ENCODE assay signal across 1 cellular context in the genomic region with DNA sequence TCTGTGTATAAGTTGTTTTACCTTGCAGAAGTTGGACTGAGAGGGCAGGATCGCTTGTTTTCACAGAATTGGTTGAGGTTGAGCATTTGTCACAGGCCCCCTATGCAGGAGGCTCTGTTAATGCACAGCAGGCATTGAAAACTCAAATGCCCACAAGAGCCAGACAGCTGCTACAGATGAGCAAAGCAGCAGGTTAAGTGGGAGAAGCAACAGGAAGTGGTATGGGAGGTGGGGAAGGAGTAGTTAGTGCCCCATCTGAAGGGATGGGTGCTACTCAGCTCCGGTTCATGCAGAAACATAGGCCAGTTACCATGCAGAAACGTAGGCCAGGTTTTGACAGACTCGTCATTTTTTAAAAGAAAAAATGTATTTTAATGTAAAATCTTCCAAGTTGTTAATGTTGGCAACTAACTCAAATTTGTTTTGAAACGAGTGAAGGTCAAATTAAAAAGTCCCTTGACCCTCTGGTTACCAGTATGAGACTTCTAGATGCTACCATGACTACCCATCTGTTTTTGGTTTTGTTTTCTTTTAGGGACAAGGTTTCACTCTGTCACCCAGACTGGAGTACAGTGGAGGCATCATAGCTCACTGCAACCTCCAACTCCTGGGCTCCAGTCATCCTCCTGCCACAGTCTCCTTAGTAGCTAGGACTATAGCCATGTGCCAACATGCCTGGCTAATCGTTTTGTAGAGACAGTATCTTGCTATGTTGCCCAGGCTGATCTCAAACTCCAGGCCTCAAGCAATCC.
TF ChIP-seq lines count a peak whose summit lies in the region.

No MANE protein-coding gene starts in this region.

TF ChIP-seq in GM23338, 12 proteins besides CTCF, POLR2A, EP300 and RAD21 (continued from another document):
- TF ChIP-seq, protein P1, sequence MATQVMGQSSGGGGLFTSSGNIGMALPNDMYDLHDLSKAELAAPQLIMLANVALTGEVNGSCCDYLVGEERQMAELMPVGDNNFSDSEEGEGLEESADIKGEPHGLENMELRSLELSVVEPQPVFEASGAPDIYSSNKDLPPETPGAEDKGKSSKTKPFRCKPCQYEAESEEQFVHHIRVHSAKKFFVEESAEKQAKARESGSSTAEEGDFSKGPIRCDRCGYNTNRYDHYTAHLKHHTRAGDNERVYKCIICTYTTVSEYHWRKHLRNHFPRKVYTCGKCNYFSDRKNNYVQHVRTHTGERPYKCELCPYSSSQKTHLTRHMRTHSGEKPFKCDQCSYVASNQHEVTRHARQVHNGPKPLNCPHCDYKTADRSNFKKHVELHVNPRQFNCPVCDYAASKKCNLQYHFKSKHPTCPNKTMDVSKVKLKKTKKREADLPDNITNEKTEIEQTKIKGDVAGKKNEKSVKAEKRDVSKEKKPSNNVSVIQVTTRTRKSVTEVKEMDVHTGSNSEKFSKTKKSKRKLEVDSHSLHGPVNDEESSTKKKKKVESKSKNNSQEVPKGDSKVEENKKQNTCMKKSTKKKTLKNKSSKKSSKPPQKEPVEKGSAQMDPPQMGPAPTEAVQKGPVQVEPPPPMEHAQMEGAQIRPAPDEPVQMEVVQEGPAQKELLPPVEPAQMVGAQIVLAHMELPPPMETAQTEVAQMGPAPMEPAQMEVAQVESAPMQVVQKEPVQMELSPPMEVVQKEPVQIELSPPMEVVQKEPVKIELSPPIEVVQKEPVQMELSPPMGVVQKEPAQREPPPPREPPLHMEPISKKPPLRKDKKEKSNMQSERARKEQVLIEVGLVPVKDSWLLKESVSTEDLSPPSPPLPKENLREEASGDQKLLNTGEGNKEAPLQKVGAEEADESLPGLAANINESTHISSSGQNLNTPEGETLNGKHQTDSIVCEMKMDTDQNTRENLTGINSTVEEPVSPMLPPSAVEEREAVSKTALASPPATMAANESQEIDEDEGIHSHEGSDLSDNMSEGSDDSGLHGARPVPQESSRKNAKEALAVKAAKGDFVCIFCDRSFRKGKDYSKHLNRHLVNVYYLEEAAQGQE (IDR thresholded peaks at IDR 0.05; ENCODE audit: unreplicated experiment), result no peak
- TF ChIP-seq EZH2phosphoT487 (IDR thresholded peaks at IDR 0.05; ENCODE audit: unreplicated experiment) (no peak), CREB1 (CRISPR knock-in tag; IDR thresholded peaks at IDR 0.05; ENCODE audit: low read depth) (no peak), STAT1 (IDR thresholded peaks at IDR 0.05; ENCODE audit: unreplicated experiment) (no peak), ZNF114 (CRISPR knock-in tag; IDR thresholded peaks at IDR 0.05) (no peak), NANOG (IDR thresholded peaks at IDR 0.05; ENCODE audit: borderline replicate concordance) (no peak), JUNB (IDR thresholded peaks at IDR 0.05; ENCODE audit: unreplicated experiment) (no peak)
- TF ChIP-seq, protein P2, sequence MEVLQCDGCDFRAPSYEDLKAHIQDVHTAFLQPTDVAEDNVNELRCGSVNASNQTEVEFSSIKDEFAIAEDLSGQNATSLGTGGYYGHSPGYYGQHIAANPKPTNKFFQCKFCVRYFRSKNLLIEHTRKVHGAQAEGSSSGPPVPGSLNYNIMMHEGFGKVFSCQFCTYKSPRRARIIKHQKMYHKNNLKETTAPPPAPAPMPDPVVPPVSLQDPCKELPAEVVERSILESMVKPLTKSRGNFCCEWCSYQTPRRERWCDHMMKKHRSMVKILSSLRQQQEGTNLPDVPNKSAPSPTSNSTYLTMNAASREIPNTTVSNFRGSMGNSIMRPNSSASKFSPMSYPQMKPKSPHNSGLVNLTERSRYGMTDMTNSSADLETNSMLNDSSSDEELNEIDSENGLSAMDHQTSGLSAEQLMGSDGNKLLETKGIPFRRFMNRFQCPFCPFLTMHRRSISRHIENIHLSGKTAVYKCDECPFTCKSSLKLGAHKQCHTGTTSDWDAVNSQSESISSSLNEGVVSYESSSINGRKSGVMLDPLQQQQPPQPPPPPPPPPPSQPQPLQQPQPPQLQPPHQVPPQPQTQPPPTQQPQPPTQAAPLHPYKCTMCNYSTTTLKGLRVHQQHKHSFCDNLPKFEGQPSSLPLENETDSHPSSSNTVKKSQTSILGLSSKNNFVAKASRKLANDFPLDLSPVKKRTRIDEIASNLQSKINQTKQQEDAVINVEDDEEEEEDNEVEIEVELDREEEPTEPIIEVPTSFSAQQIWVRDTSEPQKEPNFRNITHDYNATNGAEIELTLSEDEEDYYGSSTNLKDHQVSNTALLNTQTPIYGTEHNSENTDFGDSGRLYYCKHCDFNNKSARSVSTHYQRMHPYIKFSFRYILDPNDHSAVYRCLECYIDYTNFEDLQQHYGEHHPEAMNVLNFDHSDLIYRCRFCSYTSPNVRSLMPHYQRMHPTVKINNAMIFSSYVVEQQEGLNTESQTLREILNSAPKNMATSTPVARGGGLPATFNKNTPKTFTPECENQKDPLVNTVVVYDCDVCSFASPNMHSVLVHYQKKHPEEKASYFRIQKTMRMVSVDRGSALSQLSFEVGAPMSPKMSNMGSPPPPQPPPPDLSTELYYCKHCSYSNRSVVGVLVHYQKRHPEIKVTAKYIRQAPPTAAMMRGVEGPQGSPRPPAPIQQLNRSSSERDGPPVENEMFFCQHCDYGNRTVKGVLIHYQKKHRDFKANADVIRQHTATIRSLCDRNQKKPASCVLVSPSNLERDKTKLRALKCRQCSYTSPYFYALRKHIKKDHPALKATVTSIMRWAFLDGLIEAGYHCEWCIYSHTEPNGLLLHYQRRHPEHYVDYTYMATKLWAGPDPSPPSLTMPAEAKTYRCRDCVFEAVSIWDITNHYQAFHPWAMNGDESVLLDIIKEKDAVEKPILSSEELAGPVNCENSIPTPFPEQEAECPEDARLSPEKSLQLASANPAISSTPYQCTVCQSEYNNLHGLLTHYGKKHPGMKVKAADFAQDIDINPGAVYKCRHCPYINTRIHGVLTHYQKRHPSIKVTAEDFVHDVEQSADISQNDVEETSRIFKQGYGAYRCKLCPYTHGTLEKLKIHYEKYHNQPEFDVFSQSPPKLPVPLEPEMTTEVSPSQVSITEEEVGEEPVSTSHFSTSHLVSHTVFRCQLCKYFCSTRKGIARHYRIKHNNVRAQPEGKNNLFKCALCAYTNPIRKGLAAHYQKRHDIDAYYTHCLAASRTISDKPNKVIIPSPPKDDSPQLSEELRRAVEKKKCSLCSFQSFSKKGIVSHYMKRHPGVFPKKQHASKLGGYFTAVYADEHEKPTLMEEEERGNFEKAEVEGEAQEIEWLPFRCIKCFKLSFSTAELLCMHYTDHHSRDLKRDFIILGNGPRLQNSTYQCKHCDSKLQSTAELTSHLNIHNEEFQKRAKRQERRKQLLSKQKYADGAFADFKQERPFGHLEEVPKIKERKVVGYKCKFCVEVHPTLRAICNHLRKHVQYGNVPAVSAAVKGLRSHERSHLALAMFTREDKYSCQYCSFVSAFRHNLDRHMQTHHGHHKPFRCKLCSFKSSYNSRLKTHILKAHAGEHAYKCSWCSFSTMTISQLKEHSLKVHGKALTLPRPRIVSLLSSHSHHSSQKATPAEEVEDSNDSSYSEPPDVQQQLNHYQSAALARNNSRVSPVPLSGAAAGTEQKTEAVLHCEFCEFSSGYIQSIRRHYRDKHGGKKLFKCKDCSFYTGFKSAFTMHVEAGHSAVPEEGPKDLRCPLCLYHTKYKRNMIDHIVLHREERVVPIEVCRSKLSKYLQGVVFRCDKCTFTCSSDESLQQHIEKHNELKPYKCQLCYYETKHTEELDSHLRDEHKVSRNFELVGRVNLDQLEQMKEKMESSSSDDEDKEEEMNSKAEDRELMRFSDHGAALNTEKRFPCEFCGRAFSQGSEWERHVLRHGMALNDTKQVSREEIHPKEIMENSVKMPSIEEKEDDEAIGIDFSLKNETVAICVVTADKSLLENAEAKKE (CRISPR knock-in tag; IDR thresholded peaks at IDR 0.05), result no peak
